In genomic region chr17:81365601-81366585, GRCh38 we compare ENCODE assay signal across 9 cellular contexts. TPM values are rescaled to one million over a fixed set of nuclear protein-coding genes. Genes with fewer than 3 reads are reported as not detected.
DNase-seq lines count a peak whose midpoint lies in the region; ATAC-seq, FAIRE-seq and TF ChIP-seq lines count a peak whose summit lies in the region.
"Had no signal": no experiment of that assay in that cellular context is flagged by ENCODE, and none has a peak within 500 bp of the region (broad histone marks: within the 10 kb centered on the region; RNA-seq: fewer than 3 reads in every experiment).

No MANE protein-coding gene starts in this region.

- DNase-seq in GF-D8 (lab: John Stamatoyannopoulos, UW) (peak; percentile 38), NCI-H526 (lab: John Stamatoyannopoulos, UW) (peak; percentile 22 to 72), bronchial epithelial cell (ENCODE audit: low read depth) (peak; percentile 94), mucosa of gallbladder (ENCODE audit: low spot score) (peak; percentile 86), frontal cortex (ENCODE audit: low spot score in 2 of 2) (no peak), NCI-H2227 (lab: John Stamatoyannopoulos, UW; ENCODE audit: unreplicated experiment) (no peak)
- no peak for DNase-seq in NK-92 treated with Interleukin-12 subunit alpha and Interleukin-12 subunit beta, amount 100 ng/mL, for 24 hours (lab: John Stamatoyannopoulos, UW)

- FAIRE-seq in bronchial epithelial cell (lab: Jason Lieb, UNC) (peak; percentile 95), frontal cortex (lab: Jason Lieb, UNC) (no peak)
- FAIRE-seq: islet of Langerhans had no signal

- no peaks in the 10 kb centered on the region for H3K36me3 ChIP-seq in bronchial epithelial cell (ENCODE audit: control insufficient read depth, insufficient read depth, low read length)

- no peak for TF ChIP-seq CTCF in bronchial epithelial cell (IDR thresholded peaks at IDR 0.05; ENCODE audit: insufficient read depth, low read length, severe bottlenecking)

- no peak for ATAC-seq in GM21367 (IDR thresholded peaks at IDR 0.05; ENCODE audit: unreplicated experiment)

- H3K27me3 ChIP-seq in bronchial epithelial cell (ENCODE audit: control insufficient read depth, insufficient read depth, low read length), result peaks cover 7% of the 10 kb centered on the region

- H3K4me3 ChIP-seq in bronchial epithelial cell (ENCODE audit: low read depth, low read length), result peak overlapping the region; percentile 31

RNA-seq across cellular contexts. Expression of gene BAHCC1, which starts 29.4 kb away (rescaled TPM):
- total RNA-seq in bronchial epithelial cell (0.79 and 1.8 TPM in 2 replicates), mucosa of gallbladder (77.4 TPM), frontal cortex (5.7 TPM)

Comparison
In these comparisons a context has a peak if more than half of its experiments do, and no peak if none do; other contexts are left out.
1. DNase-seq: peak in GF-D8 (single experiment), NCI-H526 (2 of 2), bronchial epithelial cell (single experiment) and mucosa of gallbladder (single experiment); none in frontal cortex (0 of 2), NCI-H2227 (single experiment) and NK-92 treated with Interleukin-12 subunit alpha and Interleukin-12 subunit beta, amount 100 ng/mL, for 24 hours (single experiment).
2. RNA of gene BAHCC1, which starts 29.4 kb away (total RNA-seq): 77.4 TPM in mucosa of gallbladder (single experiment); 5.7 TPM in frontal cortex (single experiment) and 0.79 to 1.8 TPM in bronchial epithelial cell; every median in the first group is over 10 times any median in the second.